Comparison of ENCODE assay signal across 22 cellular contexts in the genomic region with DNA sequence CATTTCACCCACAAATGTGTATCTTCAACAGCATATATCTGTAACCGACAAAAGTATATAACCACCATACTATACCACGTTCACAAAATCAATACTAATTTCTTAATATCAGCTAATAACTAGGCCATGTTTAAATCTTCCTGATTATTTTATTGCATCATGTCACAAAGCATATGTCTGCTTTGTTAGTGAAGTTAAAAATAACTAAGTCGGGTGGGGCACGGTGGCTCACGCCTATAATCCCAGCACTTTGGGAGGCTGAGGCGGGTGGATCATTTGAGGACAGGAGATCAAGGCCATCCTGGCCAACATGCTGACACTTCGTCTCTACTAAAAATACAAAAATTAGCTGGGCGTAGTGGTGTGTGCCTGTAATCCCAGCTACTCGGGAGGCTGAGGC.
"Had no signal": no experiment of that assay in that cellular context is flagged by ENCODE, and none has a peak within 500 bp of the region (broad histone marks: within the 10 kb centered on the region; RNA-seq: fewer than 3 reads in every experiment).

No MANE protein-coding gene starts in this region.

- H3K9ac ChIP-seq: KMS-11 had no signal

- DNase-seq: activated CD4-positive, alpha-beta T cell treated with anti-CD3 and anti-CD28 coated beads for 1 hour; activated CD4-positive, alpha-beta T cell treated with anti-CD3 and anti-CD28 coated beads, Interleukin-2, amount 10 ng/mL, durations not matched to agents 24 days and 14 days; activated CD4-positive, alpha-beta T cell treated with anti-CD3 and anti-CD28 coated beads, Interleukin-2, amount 50 U/mL, for 48 hours; activated CD8-positive, alpha-beta memory T cell treated with anti-CD3 and anti-CD28 coated beads, Interleukin-2, amount 10 ng/mL, durations not matched to agents 7 days and 5 days; activated effector memory CD4-positive, alpha-beta T cell treated with Interleukin-2 at 50 U/mL for 16 hours; activated naive CD4-positive, alpha-beta T cell; activated T-cell treated with anti-CD3 and anti-CD28 coated beads, Interleukin-2, amount 50 U/mL, for 24 hours; amygdala; NCI-H1092; NCI-H1417; NCI-H1694; NCI-H2029; NCI-H2107; NCI-H345; NCI-H510A; NCI-H526 treated with DMSO at 0.1 percent for 48 hours; SHP77 had no signal

- H3K9me3 ChIP-seq: SJSA1 had no signal

- ATAC-seq: activated CD8-positive, alpha-beta memory T cell treated with anti-CD3 and anti-CD28 coated beads, Interleukin-2, amount 10 ng/mL, durations not matched to agents 7 days and 5 days; WTC11 had no signal

- H3K27me3 ChIP-seq: SJSA1 had no signal

- H3K4me3 ChIP-seq: SJSA1 had no signal

- H3K27ac ChIP-seq: KMS-11, SJSA1 had no signal

- H3K4me2 ChIP-seq: KMS-11 had no signal

- H3K4me1 ChIP-seq: SJSA1 had no signal

- FAIRE-seq: astrocyte, RCC 7860 had no signal
